Comparison of ENCODE assay signal across 13 cellular contexts in the genomic region with DNA sequence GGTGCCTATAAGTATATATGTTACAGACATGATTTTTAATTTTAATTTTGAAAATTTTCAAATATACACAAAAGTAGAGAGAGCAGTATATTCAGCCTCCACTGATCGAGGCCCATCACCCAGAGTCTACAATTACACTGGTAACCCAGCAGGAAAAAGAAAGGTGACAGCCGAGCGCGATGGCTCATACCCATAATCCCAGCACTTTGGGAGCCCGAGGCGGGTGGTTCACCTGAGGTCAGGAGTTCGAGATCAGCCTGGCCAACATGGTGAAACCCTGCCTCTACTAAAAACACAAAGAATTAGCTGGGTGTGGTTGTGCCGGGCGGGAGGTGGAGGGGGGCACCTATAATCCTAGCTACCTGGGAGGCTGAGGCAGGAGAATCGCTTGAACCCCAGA. TPM values are rescaled to one million over a fixed set of nuclear protein-coding genes. Genes with fewer than 3 reads are reported as not detected.
A peak's percentile ranks its signal among the peaks of the same experiment; 100 is the strongest.
DNase-seq lines count a peak whose midpoint lies in the region; ATAC-seq and TF ChIP-seq lines count a peak whose summit lies in the region.
"Had no signal": no experiment of that assay in that cellular context is flagged by ENCODE, and none has a peak within 500 bp of the region (broad histone marks: within the 10 kb centered on the region; RNA-seq: fewer than 3 reads in every experiment).

No MANE protein-coding gene starts in this region.

- H3K36me3 ChIP-seq in left ventricle myocardium inferior (peaks cover 45% of the 10 kb centered on the region), heart left ventricle (peaks cover 0 to 48% (median 31%) of the 10 kb centered on the region in 9 donors), lower lobe of right lung (peaks cover 31% of the 10 kb centered on the region)

- DNase-seq in left ventricle myocardium inferior (no peak), heart left ventricle (no peak), lower lobe of right lung (no peak), NCI-H1436 treated with DMSO at 0.1 percent for 48 hours (lab: John Stamatoyannopoulos, UW) (no peak)
- no peak for DNase-seq in stimulated activated CD4-positive, alpha-beta T cell treated with anti-CD3 and anti-CD28 coated beads, Interleukin-2, amount 100 ng/mL, for 48 hours
- DNase-seq: activated CD4-positive, alpha-beta T cell treated with anti-CD3 and anti-CD28 coated beads for 4 hours; activated naive CD8-positive, alpha-beta T cell treated with anti-CD3 and anti-CD28 coated beads, Interleukin-2, amount 10 ng/mL, durations not matched to agents 7 days and 5 days; NCI-H2171 treated with DMSO at 0.1 percent for 48 hours; stimulated activated CD4-positive, alpha-beta T cell treated with anti-CD3 and anti-CD28 coated beads, Interleukin-4, amount 100 ng/mL, for 4 hours; substantia nigra had no signal

- H3K27me3 ChIP-seq in left ventricle myocardium inferior (ENCODE audit: low read depth) (no peaks in the 10 kb centered on the region), heart left ventricle (no peaks in the 10 kb centered on the region), lower lobe of right lung (ENCODE audit: low read depth) (no peaks in the 10 kb centered on the region)

- intact Hi-C loops in left ventricle myocardium inferior (cut with micrococcal nuclease) = no loop called here
- intact Hi-C loops in heart left ventricle (cut with DNase I) = loop anchor here in 5 of 10 donors (2.0 to 5.0 kb wide), 2 partner anchors 35 to 37 kb away; a partner anchor contains a TSS
- intact Hi-C loops in lower lobe of right lung (cut with DNase I) = no loop called here

- peak overlapping the region; percentile 84 for H3K4me3 ChIP-seq in left ventricle myocardium inferior
- peak overlapping the region in 3 of 12 donors; percentile 81 to 93 (median 85) for H3K4me3 ChIP-seq in heart left ventricle
- H3K4me3 ChIP-seq in WI38 (ENCODE audit: low read depth, low read length) = peak overlapping the region; percentile 77; the same call in 1 of the 2 replicates
- peak overlapping the region; percentile 96 for H3K4me3 ChIP-seq in lower lobe of right lung

- no peak for TF ChIP-seq POLR2A in heart left ventricle (IDR thresholded peaks at IDR 0.05)

- WGBS in heart left ventricle, 4 donors = 86 to 96% (median 89%) methylated on average over 10 of the region's 10 CpGs

- H3K27ac ChIP-seq in left ventricle myocardium inferior (replicated peaks) (peak overlapping the region; percentile 96), heart left ventricle (peak overlapping the region in 2 of 12 donors; percentile 94 to 98), lower lobe of right lung (peak overlapping the region; percentile 97)

- TF ChIP-seq CTCF in left ventricle myocardium inferior (IDR thresholded peaks at IDR 0.05; ENCODE audit: borderline replicate concordance) = no peak
- no peak for TF ChIP-seq CTCF in heart left ventricle (IDR thresholded peaks at IDR 0.05)
- no peak for TF ChIP-seq CTCF in WI38 (IDR thresholded peaks at IDR 0.05; ENCODE audit: low read depth, low read length)
- TF ChIP-seq CTCF in lower lobe of right lung (IDR thresholded peaks at IDR 0.05) = no peak

- peaks cover 56% of the 10 kb centered on the region for H3K4me1 ChIP-seq in left ventricle myocardium inferior
- peaks cover 0 to 53% (median 36%) of the 10 kb centered on the region in 12 donors for H3K4me1 ChIP-seq in heart left ventricle
- peaks cover 51% of the 10 kb centered on the region for H3K4me1 ChIP-seq in lower lobe of right lung

- ATAC-seq in heart left ventricle (no peak), lower lobe of right lung (no peak), GM18498 (IDR thresholded peaks at IDR 0.05; ENCODE audit: unreplicated experiment) (no peak), HG03342 (IDR thresholded peaks at IDR 0.05; ENCODE audit: unreplicated experiment) (no peak)

- H3K9me3 ChIP-seq in left ventricle myocardium inferior (replicated peaks) = no peaks in the 10 kb centered on the region
- H3K9me3 ChIP-seq in heart left ventricle = no peaks in the 10 kb centered on the region
- no peaks in the 10 kb centered on the region for H3K9me3 ChIP-seq in lower lobe of right lung

RNA-seq across cellular contexts. Expression of a gene that starts 1.4 kb away (rescaled TPM):
- total RNA-seq in left ventricle myocardium inferior (17.1 TPM), heart left ventricle (10 to 100 TPM; 11.4 to 28.1 (median 16.0) TPM), lower lobe of right lung (20.4 TPM)
- 10 to 100 TPM; 14.7 to 16.5 TPM for polyA plus RNA-seq in heart left ventricle

RNA-seq across cellular contexts. Expression of a gene that starts 2.1 kb away (rescaled TPM):
- 58.8 TPM for total RNA-seq in left ventricle myocardium inferior
- total RNA-seq in heart left ventricle = 10 to 100 TPM; 47.3 to 69.8 (median 56.8) TPM
- polyA plus RNA-seq in heart left ventricle = 10 to 100 TPM; 24.5 to 50.9 TPM
- 96.2 TPM for total RNA-seq in lower lobe of right lung

RNA-seq across cellular contexts. Expression of a gene that starts 36.1 kb away (rescaled TPM):
- total RNA-seq in left ventricle myocardium inferior (1.5 TPM), heart left ventricle (1 to 10 TPM in 6 of 9 donors, under 1 TPM in 3; 0.72 to 4.0 (median 1.3) TPM), lower lobe of right lung (9.5 TPM)
- 1 to 10 TPM in 1 of 2 donors, under 1 TPM in 1; 0.64 to 1.8 TPM for polyA plus RNA-seq in heart left ventricle

RNA-seq across cellular contexts. Expression of a gene that starts 36.4 kb away (rescaled TPM):
- total RNA-seq in left ventricle myocardium inferior = 36.3 TPM
- 10 to 100 TPM; 23.0 to 73.0 (median 36.7) TPM for total RNA-seq in heart left ventricle
- 10 to 100 TPM; 17.0 to 40.7 TPM for polyA plus RNA-seq in heart left ventricle
- 36.5 TPM for total RNA-seq in lower lobe of right lung

RNA-seq across cellular contexts. Expression of a gene that starts 59.0 kb away (rescaled TPM):
- total RNA-seq in left ventricle myocardium inferior (52.0 TPM), heart left ventricle (10 to 100 TPM; 34.2 to 65.5 (median 41.7) TPM), lower lobe of right lung (91.0 TPM)
- 10 to 100 TPM; 25.1 to 35.7 TPM for polyA plus RNA-seq in heart left ventricle
